In the genomic region with DNA sequence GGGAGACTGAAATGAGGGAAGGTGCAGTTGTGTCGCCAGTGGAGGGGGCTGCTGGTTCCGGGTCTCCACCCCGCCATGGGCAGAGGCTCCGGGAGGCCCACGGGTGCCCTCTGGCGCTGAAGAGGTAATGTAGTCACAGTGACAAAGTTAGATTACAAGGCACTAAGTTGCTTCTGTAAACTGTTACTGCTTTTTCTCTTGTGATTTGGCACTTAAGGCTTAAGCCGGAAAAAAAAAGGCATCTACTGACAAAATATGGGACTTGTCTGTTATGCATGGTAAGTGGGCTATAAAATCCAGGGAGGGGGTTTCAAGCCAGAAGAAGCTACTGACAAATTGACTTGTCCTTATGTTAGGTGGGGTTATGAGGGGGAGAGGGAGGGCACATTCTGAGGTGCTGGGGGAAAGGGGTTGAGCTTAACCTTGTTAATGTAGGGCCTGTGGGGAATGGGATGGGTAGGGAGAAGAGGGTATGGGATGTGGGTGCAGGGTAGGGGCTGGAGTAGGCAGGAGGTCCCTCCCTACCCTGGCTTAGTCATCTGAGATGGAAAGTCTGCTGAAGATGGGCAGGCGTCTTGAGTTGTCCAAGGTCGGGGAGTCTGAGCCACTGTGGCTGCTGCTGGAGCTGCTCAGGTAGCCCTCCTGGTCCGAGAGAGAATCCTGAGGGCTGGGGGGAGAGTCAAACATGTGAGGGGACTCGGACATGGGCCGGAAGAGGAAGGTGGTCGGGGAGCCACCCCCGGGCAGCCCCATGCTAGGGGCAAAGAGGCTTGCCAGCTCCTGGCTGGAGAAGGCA, we compare ENCODE assay signal across 8 cellular contexts. TPM values are rescaled to one million over a fixed set of nuclear protein-coding genes. Genes with fewer than 3 reads are reported as not detected.
DNase-seq lines count a peak whose midpoint lies in the region; ATAC-seq, FAIRE-seq and TF ChIP-seq lines count a peak whose summit lies in the region.

No MANE protein-coding gene starts in this region.

- peak overlapping the region; percentile 97 for H3K27ac ChIP-seq in SJCRH30
- H3K27ac ChIP-seq in neutrophil: peak overlapping the region; percentile 100
- peak overlapping the region; percentile 99 to 100 for H3K27ac ChIP-seq in testis

- no peak for ATAC-seq in HG03159 (IDR thresholded peaks at IDR 0.05; ENCODE audit: unreplicated experiment)

- no peaks in the 10 kb centered on the region for H3K9me3 Mint-ChIP-seq in IgD-negative memory B cell

- TF ChIP-seq CTCF in neutrophil (IDR thresholded peaks at IDR 0.05): peak; percentile 75
- peak; percentile 41 to 60 (median 55) for TF ChIP-seq CTCF in testis (IDR thresholded peaks at IDR 0.05)

- intact Hi-C loops in testis (cut with DNase I; ENCODE audit: low total_unique reads): loop anchor here (5.0 kb wide), 1 partner anchor 542 kb away; no protein-coding TSS in a partner anchor

- H3K4me1 ChIP-seq in SJCRH30 (peaks cover 17% of the 10 kb centered on the region), neutrophil (ENCODE audit: control insufficient read depth in 1 of 2, insufficient read depth in 1 of 2, low read depth in 1 of 2, low read length in 1 of 2) (peaks cover 40 to 50% of the 10 kb centered on the region in 2 experiments), testis (peaks cover 23% of the 10 kb centered on the region)

- H3K9me3 ChIP-seq in SJCRH30 (replicated peaks): no peaks in the 10 kb centered on the region
- H3K9me3 ChIP-seq in neutrophil: peaks cover 4% of the 10 kb centered on the region
- H3K9me3 ChIP-seq in testis: no peaks in the 10 kb centered on the region

- H3K27ac Mint-ChIP-seq in IgD-negative memory B cell: peak overlapping the region; percentile 96 to 100 (median 100)

- H3K4me3 Mint-ChIP-seq in IgD-negative memory B cell: peak overlapping the region; percentile 95 to 99 (median 98)

- H3K27me3 Mint-ChIP-seq in IgD-negative memory B cell: peaks cover 1% of the 10 kb centered on the region

- peaks cover 20% of the 10 kb centered on the region for H3K36me3 Mint-ChIP-seq in IgD-negative memory B cell

- H3K4me3 ChIP-seq in SJCRH30 (peak overlapping the region; percentile 84), neutrophil (ENCODE audit: low read depth in 1 of 2, low read length in 1 of 2) (peak overlapping the region; percentile 74 to 99), testis (peak overlapping the region; percentile 81 to 92)

- no peak for TF ChIP-seq POLR2A in testis (IDR thresholded peaks at IDR 0.05)

- DNase-seq in D341Med (ENCODE audit: low spot score): peak; percentile 88
- DNase-seq in SJCRH30: peak; percentile 61 to 73
- DNase-seq in activated naive CD4-positive, alpha-beta T cell (lab: John Stamatoyannopoulos, UW): peak; percentile 41 to 86 (median 66)
- peak; percentile 46 to 79 for DNase-seq in frontal cortex (ENCODE audit: low spot score in 2 of 2)
- DNase-seq in testis: peak; percentile 89

- peaks cover 57% of the 10 kb centered on the region for H3K36me3 ChIP-seq in SJCRH30
- H3K36me3 ChIP-seq in neutrophil: peaks cover 57% of the 10 kb centered on the region
- H3K36me3 ChIP-seq in testis (ENCODE audit: low read depth, missing control alignments): no peaks in the 10 kb centered on the region

- 2 to 14% methylated on average over 14 of the region's 14 CpGs for WGBS in testis, 2 donors

- H3K27me3 ChIP-seq in SJCRH30 (no peaks in the 10 kb centered on the region), neutrophil (peaks cover 3% of the 10 kb centered on the region), testis (no peaks in the 10 kb centered on the region)

- peaks cover 29 to 39% (median 37%) of the 10 kb centered on the region in 3 donors for H3K4me1 Mint-ChIP-seq in IgD-negative memory B cell

- FAIRE-seq in frontal cortex (lab: Jason Lieb, UNC): no peak

RNA-seq across cellular contexts. Expression of gene ZFP36L1, which starts 3.7 kb away (rescaled TPM):
- polyA plus RNA-seq in IgD-negative memory B cell (275 TPM), testis (ENCODE audit: insufficient read depth, low read depth, low replicate concordance) (120 TPM)
- 67.4 and 70.3 TPM in 2 replicates for total RNA-seq in SJCRH30 (2014; rRNA removed; shearing (Covaris generic))
- total RNA-seq in frontal cortex (4.1 TPM), testis (100 to 1,000 TPM; 176 to 301 TPM)

Comparison
In these comparisons a context has a peak if more than half of its experiments do, and no peak if none do; other contexts are left out.
1. RNA of gene ZFP36L1, which starts 3.7 kb away (total RNA-seq): 176 to 301 TPM in testis and 67.4 to 70.3 TPM in SJCRH30; 4.1 TPM in frontal cortex (single experiment); every median in the first group is over 10 times any median in the second.
2. Peak in every context shown above with its lines, with median percentiles within 50 percentile points of each other: DNase-seq, H3K27ac ChIP-seq and H3K4me3 ChIP-seq.